ENCODE assay signal across 8 cellular contexts in the genomic region with DNA sequence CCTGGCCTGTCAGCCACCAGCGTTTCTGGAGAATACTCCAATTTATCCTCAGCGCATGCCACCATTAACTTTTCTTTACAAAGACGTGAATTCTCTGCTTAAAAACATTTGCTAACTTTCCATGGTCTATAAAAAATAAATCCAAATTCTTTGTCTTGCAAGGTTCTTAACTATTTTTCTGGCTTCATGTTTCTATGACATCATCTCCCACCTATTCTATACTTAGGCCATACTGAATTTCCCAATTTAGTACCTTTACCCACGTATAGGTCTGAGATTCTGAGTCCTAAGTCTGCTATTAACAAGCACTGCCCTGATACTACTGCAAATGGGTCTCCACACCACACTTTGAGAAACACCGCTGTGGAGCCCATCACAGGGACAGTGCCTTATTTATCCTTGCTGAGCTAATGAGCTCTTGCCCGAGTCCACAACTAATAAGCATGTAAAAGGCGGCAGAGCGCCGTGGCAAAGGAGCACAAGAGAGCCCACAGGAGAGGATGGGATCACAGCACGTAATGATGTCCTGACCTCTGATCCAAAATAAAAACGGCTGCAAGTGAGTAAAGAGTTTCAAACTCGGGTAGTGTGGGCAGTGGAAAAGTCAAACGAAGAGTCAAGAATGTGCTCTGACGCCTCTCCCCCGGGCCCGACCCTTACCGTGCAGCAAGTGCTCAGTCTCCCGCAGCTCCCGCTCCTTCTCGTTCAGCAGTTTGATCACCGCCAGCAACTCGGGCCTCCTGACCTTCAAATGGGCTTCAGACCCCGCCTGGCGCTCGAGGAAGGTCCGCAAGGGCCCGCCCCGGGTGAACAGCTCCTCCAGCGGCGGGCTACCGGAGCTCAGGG. TPM values are rescaled to one million over a fixed set of nuclear protein-coding genes. Genes with fewer than 3 reads are reported as not detected.
DNase-seq lines count a peak whose midpoint lies in the region; ATAC-seq, FAIRE-seq and TF ChIP-seq lines count a peak whose summit lies in the region.

No MANE protein-coding gene starts in this region.

- no peak overlapping the region for H2BK120ac ChIP-seq in H9 (ENCODE audit: low read depth, low read length, poor library complexity, severe bottlenecking)

- 0 out of 2 replicates have a peak, but pooled peaks cover 3% of the 10 kb centered on the region for H3F3A ChIP-seq in MM.1S (ENCODE audit: insufficient read depth, low read length)

- no peak overlapping the region for H2BK12ac ChIP-seq in H9 (ENCODE audit: insufficient read length, low read depth, low read length)

- TF ChIP-seq CTCF in H9 (conservative IDR thresholded peaks at IDR 0.05), result no peak
- no peak for TF ChIP-seq CTCF in MM.1S (IDR thresholded peaks at IDR 0.05; ENCODE audit: low read length)
- TF ChIP-seq CTCF in astrocyte (IDR thresholded peaks at IDR 0.05; ENCODE audit: insufficient read depth, low read depth, low read length), result no peak

- no peak overlapping the region for H2AFZ ChIP-seq in H9 (ENCODE audit: low read length)
- H2AFZ ChIP-seq in MM.1S (ENCODE audit: low read length), result no peak overlapping the region; the same call in 1 of the 2 replicates
- peak overlapping the region; percentile 6 for H2AFZ ChIP-seq in astrocyte (ENCODE audit: low read depth, low read length)

- no peak overlapping the region for H3K56ac ChIP-seq in H9 (ENCODE audit: insufficient read length, low read depth, low read length)

- H3K27me3 ChIP-seq in H9 (ENCODE audit: insufficient read depth, low read length), result no peaks in the 10 kb centered on the region
- H3K27me3 ChIP-seq in MM.1S (replicated peaks; ENCODE audit: insufficient read depth, low read length), result no peaks in the 10 kb centered on the region
- no peaks in the 10 kb centered on the region for H3K27me3 ChIP-seq in astrocyte (ENCODE audit: insufficient read depth, low read length)

- no peak for FAIRE-seq in astrocyte (lab: Jason Lieb, UNC)

- no peak overlapping the region for H2BK20ac ChIP-seq in H9 (ENCODE audit: low read depth, low read length, poor library complexity, severe bottlenecking)

- H3K4me3 Mint-ChIP-seq in H9 (peak overlapping the region; percentile 95 to 98), astrocyte (ENCODE audit: unreplicated experiment) (peak overlapping the region; percentile 91)
- H3K4me3 Mint-ChIP-seq in stimulated activated naive B cell treated with anti-CD40 and anti-IgM and Interleukin-4, amounts not matched to agents 10 μg/mL and 1 μg/mL and 100 μg/mL, for 72 hours, result peak overlapping the region; percentile 98 to 100

- no peak overlapping the region for H2BK5ac ChIP-seq in H9 (ENCODE audit: insufficient read length, low read length)

- H3K4me3 ChIP-seq in MM.1S (ENCODE audit: low read length) (peak overlapping the region; percentile 83), astrocyte (ENCODE audit: insufficient read depth, low read depth, low read length) (peak overlapping the region; percentile 94)

- H3K4me1 Mint-ChIP-seq in H9, result peaks cover 19 to 22% of the 10 kb centered on the region in 2 experiments
- peaks cover 17% of the 10 kb centered on the region for H3K4me1 Mint-ChIP-seq in astrocyte (ENCODE audit: low read depth, unreplicated experiment)
- peaks cover 16 to 36% of the 10 kb centered on the region in 2 donors for H3K4me1 Mint-ChIP-seq in stimulated activated naive B cell treated with anti-CD40 and anti-IgM and Interleukin-4, amounts not matched to agents 10 μg/mL and 1 μg/mL and 100 μg/mL, for 72 hours

- peak; percentile 48 for ATAC-seq in stimulated activated naive B cell treated with anti-CD40 and anti-IgM and Interleukin-4, amounts not matched to agents 10 μg/mL and 1 μg/mL and 100 μg/mL, for 72 hours (replicated peaks)

- H3K4ac ChIP-seq in H9 (ENCODE audit: low read depth, low read length), result no peak overlapping the region

- H3K36me3 ChIP-seq in MM.1S (replicated peaks; ENCODE audit: insufficient read depth, low read length) (no peaks in the 10 kb centered on the region), astrocyte (ENCODE audit: insufficient read depth, low read length) (peaks cover 6% of the 10 kb centered on the region)

- H3K9ac ChIP-seq in H9 (ENCODE audit: extremely low read depth, insufficient read length, low read length), result peak overlapping the region; percentile 98
- peak overlapping the region; percentile 68 for H3K9ac ChIP-seq in MM.1S (ENCODE audit: low read length)
- peak overlapping the region; percentile 95 for H3K9ac ChIP-seq in astrocyte (ENCODE audit: low read length)

- DNase-seq in NCI-H82 (lab: John Stamatoyannopoulos, UW) (peak; percentile 60), NCI-H82 treated with DMSO at 0.1 percent for 48 hours (lab: John Stamatoyannopoulos, UW; ENCODE audit: unreplicated experiment) (no peak), H9 (no peak), MM.1S (no peak), astrocyte (ENCODE audit: low read depth) (no peak), inferior parietal cortex (ENCODE audit: extremely low spot score) (peak; percentile 26), NOMO-1 treated with DMSO at 0.1 percent for 48 hours (lab: John Stamatoyannopoulos, UW; ENCODE audit: unreplicated experiment) (no peak)
- DNase-seq in stimulated activated naive B cell treated with anti-CD40 and anti-IgM and Interleukin-4, amounts not matched to agents 10 μg/mL and 1 μg/mL and 100 μg/mL, for 72 hours, result no peak

- H3K27ac Mint-ChIP-seq in H9, result peak overlapping the region; percentile 85 to 98 (median 97)
- H3K27ac Mint-ChIP-seq in astrocyte (ENCODE audit: unreplicated experiment), result peak overlapping the region; percentile 66
- H3K27ac Mint-ChIP-seq in stimulated activated naive B cell treated with anti-CD40 and anti-IgM and Interleukin-4, amounts not matched to agents 10 μg/mL and 1 μg/mL and 100 μg/mL, for 72 hours, result peak overlapping the region; percentile 99

- no peaks in the 10 kb centered on the region for H3K4me1 ChIP-seq in H9 (ENCODE audit: insufficient read depth, low read length)
- H3K4me1 ChIP-seq in MM.1S (ENCODE audit: low read length), result no peaks in the 10 kb centered on the region; the same call in 1 of the 2 replicates
- peaks cover 18% of the 10 kb centered on the region for H3K4me1 ChIP-seq in astrocyte (ENCODE audit: insufficient read depth, low read length)

- peaks cover 4 to 19% (median 15%) of the 10 kb centered on the region in 3 experiments; a peak in 5 of 7 replicates for H3K36me3 Mint-ChIP-seq in H9 (ENCODE audit: insufficient read depth in 1 of 3, low read depth in 3 of 3)
- peaks cover 2% of the 10 kb centered on the region for H3K36me3 Mint-ChIP-seq in astrocyte (ENCODE audit: low read depth, unreplicated experiment)
- H3K36me3 Mint-ChIP-seq in stimulated activated naive B cell treated with anti-CD40 and anti-IgM and Interleukin-4, amounts not matched to agents 10 μg/mL and 1 μg/mL and 100 μg/mL, for 72 hours, result peaks cover 16 to 25% of the 10 kb centered on the region in 2 donors

- peaks cover 12% of the 10 kb centered on the region for H3K23me2 ChIP-seq in H9 (ENCODE audit: insufficient read length, low read depth, low read length, poor library complexity, severe bottlenecking)

- H3K9me2 ChIP-seq in MM.1S (replicated peaks; ENCODE audit: insufficient read depth, low read length), result no peaks in the 10 kb centered on the region

- no peaks in the 10 kb centered on the region for H4K20me1 ChIP-seq in H9 (ENCODE audit: control insufficient read depth, insufficient read depth, insufficient read length)
- H4K20me1 ChIP-seq in MM.1S (ENCODE audit: insufficient read depth, low read length), result no peaks in the 10 kb centered on the region
- H4K20me1 ChIP-seq in astrocyte (ENCODE audit: insufficient read depth, low read length), result peaks cover 37% of the 10 kb centered on the region

- H3K27me3 Mint-ChIP-seq in H9 (ENCODE audit: low read depth) (no peaks in the 10 kb centered on the region), astrocyte (ENCODE audit: low read depth, unreplicated experiment) (no peaks in the 10 kb centered on the region)
- H3K27me3 Mint-ChIP-seq in stimulated activated naive B cell treated with anti-CD40 and anti-IgM and Interleukin-4, amounts not matched to agents 10 μg/mL and 1 μg/mL and 100 μg/mL, for 72 hours, result no peaks in the 10 kb centered on the region

- H2BK15ac ChIP-seq in H9 (ENCODE audit: low read depth, low read length), result no peak overlapping the region

- H3K9me3 ChIP-seq in H9 (ENCODE audit: control insufficient read depth, low read depth, low read length) (no peaks in the 10 kb centered on the region), MM.1S (replicated peaks; ENCODE audit: insufficient read depth, low read length) (no peaks in the 10 kb centered on the region), astrocyte (ENCODE audit: insufficient read depth, low read depth, low read length) (no peaks in the 10 kb centered on the region)

- no peak overlapping the region for H3K18ac ChIP-seq in H9 (ENCODE audit: insufficient read length, low read depth, low read length)

- peak overlapping the region; percentile 63 for H3K27ac ChIP-seq in H9 (ENCODE audit: insufficient read length, low read depth, low read length)
- peak overlapping the region; percentile 44; the same call in 1 of the 2 replicates for H3K27ac ChIP-seq in MM.1S (ENCODE audit: low read length)
- peak overlapping the region; percentile 89 for H3K27ac ChIP-seq in astrocyte (ENCODE audit: low read depth, low read length)

- WGBS in H9 (ENCODE audit: extremely low coverage, insufficient read length, low lambda C conversion rate), result no CpG with 5 or more reads among the region's 31 CpGs

- H3K4me2 ChIP-seq in H9 (ENCODE audit: insufficient read depth, insufficient read length, low read length), result peak overlapping the region; percentile 98
- H3K4me2 ChIP-seq in MM.1S (ENCODE audit: low read depth, low read length), result peak overlapping the region; percentile 67
- peak overlapping the region; percentile 91 for H3K4me2 ChIP-seq in astrocyte (ENCODE audit: low read length)

- no peak overlapping the region for H3K23ac ChIP-seq in H9 (ENCODE audit: insufficient read length, low read depth, low read length)

- H3K14ac ChIP-seq in H9 (ENCODE audit: insufficient read depth, low read length), result peak overlapping the region; percentile 8; the same call in 1 of the 2 replicates

- H3K9me3 Mint-ChIP-seq in H9 (no peaks in the 10 kb centered on the region), astrocyte (ENCODE audit: unreplicated experiment) (no peaks in the 10 kb centered on the region)
- H3K9me3 Mint-ChIP-seq in stimulated activated naive B cell treated with anti-CD40 and anti-IgM and Interleukin-4, amounts not matched to agents 10 μg/mL and 1 μg/mL and 100 μg/mL, for 72 hours, result peaks cover 0 to 2% of the 10 kb centered on the region in 2 donors

- no peak overlapping the region for H2AK5ac ChIP-seq in H9 (ENCODE audit: insufficient read length, low read length)

- H3K79me2 ChIP-seq in H9 (ENCODE audit: insufficient read depth, low read length) (peaks cover 15% of the 10 kb centered on the region; the same call in 1 of the 2 replicates), MM.1S (ENCODE audit: low read length) (peaks cover 50% of the 10 kb centered on the region), astrocyte (ENCODE audit: insufficient read depth, low read length) (peaks cover 65% of the 10 kb centered on the region)

- H3K79me1 ChIP-seq in H9 (ENCODE audit: insufficient read depth, low read depth, low read length, poor library complexity, severe bottlenecking), result no peaks in the 10 kb centered on the region

- H4K8ac ChIP-seq in H9 (replicated peaks; ENCODE audit: insufficient read length, low read depth, low read length), result no peak overlapping the region

- no peak overlapping the region for H4K91ac ChIP-seq in H9 (ENCODE audit: insufficient read length, low read depth, low read length)

- H3T11ph ChIP-seq in H9 (ENCODE audit: low read length), result no peak overlapping the region

- no peak overlapping the region for H4K5ac ChIP-seq in H9 (ENCODE audit: insufficient read length, low read depth, low read length)

RNA-seq across cellular contexts. Expression of gene MTRF1L, which starts 0.5 kb away (rescaled TPM):
- 26.5 and 29.2 TPM in 2 replicates for total RNA-seq in H9 (2021)
- 30.8 and 33.2 TPM in 2 replicates for total RNA-seq in astrocyte

RNA-seq across cellular contexts. Expression of gene FBXO5, which starts 19.1 kb away (rescaled TPM):
- 43.2 and 47.6 TPM in 2 replicates for total RNA-seq in H9 (2021)
- total RNA-seq in astrocyte, result 6.1 and 7.5 TPM in 2 replicates

Comparison
In these comparisons a context has a peak if more than half of its experiments do, and no peak if none do; other contexts are left out.
1. DNase-seq: peak in NCI-H82 (single experiment) and inferior parietal cortex (single experiment); none in NCI-H82 treated with DMSO at 0.1 percent for 48 hours (single experiment), H9 (single experiment), MM.1S (single experiment), astrocyte (single experiment), stimulated activated naive B cell treated with anti-CD40 and anti-IgM and Interleukin-4, amounts not matched to agents 10 μg/mL and 1 μg/mL and 100 μg/mL, for 72 hours (single experiment) and NOMO-1 treated with DMSO at 0.1 percent for 48 hours (single experiment).
2. Peak in every context shown above with its lines, with median percentiles within 50 percentile points of each other: H3K27ac ChIP-seq, H3K4me2 ChIP-seq, H3K9ac ChIP-seq, H3K27ac Mint-ChIP-seq and H3K4me3 Mint-ChIP-seq.